19 cellular contexts compared by ENCODE assay signal in the genomic region with DNA sequence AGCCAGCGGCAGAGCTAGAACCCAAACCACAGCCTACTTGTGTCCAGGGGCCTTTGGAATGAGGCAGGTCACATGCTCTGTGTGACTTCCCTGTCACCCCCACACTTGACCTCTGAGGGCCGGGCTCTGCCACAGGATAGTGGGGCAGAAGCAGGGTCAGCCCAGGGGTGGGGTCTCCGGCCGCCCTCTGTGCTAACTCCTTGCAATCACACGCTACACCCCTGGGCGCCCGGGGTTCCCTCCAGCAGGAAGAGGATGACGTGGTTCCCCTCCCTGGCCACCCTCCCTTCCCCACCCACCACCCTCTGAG. TPM values are rescaled to one million over a fixed set of nuclear protein-coding genes. Genes with fewer than 3 reads are reported as not detected.
DNase-seq lines count a peak whose midpoint lies in the region; ATAC-seq and TF ChIP-seq lines count a peak whose summit lies in the region.
"Had no signal": no experiment of that assay in that cellular context is flagged by ENCODE, and none has a peak within 500 bp of the region (broad histone marks: within the 10 kb centered on the region; RNA-seq: fewer than 3 reads in every experiment).

No MANE protein-coding gene starts in this region.

- no peaks in the 10 kb centered on the region for H3K27me3 Mint-ChIP-seq in nephron progenitor cell (ENCODE audit: low read depth, poor library complexity)
- H3K27me3 Mint-ChIP-seq: B cell; CD4-positive, alpha-beta memory T cell had no signal

- no peak overlapping the region for H3K27ac ChIP-seq in BLaER1 treated with 17β-estradiol and CSF1 and Interleukin-3, amounts not matched to agents 10 nM and 100 nM
- H3K27ac ChIP-seq in SJCRH30, result peak overlapping the region; percentile 62; the same call in 1 of the 2 replicates
- no peak overlapping the region for H3K27ac ChIP-seq in WERI-Rb-1
- H3K27ac ChIP-seq: GM23248 had no signal

- peaks cover 11 to 53% (median 41%) of the 10 kb centered on the region in 10 experiments for H3K4me1 ChIP-seq in BLaER1 treated with 17β-estradiol and CSF1 and Interleukin-3, amounts not matched to agents 10 nM and 100 nM
- H3K4me1 ChIP-seq in SJCRH30, result peaks cover 22% of the 10 kb centered on the region

- no peaks in the 10 kb centered on the region for H3K9me3 ChIP-seq in BLaER1 treated with 17β-estradiol and CSF1 and Interleukin-3, amounts not matched to agents 10 nM and 100 nM (replicated peaks in 1 of 11)
- no peaks in the 10 kb centered on the region for H3K9me3 ChIP-seq in SJCRH30 (replicated peaks)
- H3K9me3 ChIP-seq in WERI-Rb-1 (ENCODE audit: severe bottlenecking), result no peaks in the 10 kb centered on the region

- H3K4me3 ChIP-seq in BLaER1 treated with 17β-estradiol and CSF1 and Interleukin-3, amounts not matched to agents 10 nM and 100 nM, result no peak overlapping the region
- H3K4me3 ChIP-seq in SJCRH30 (no peak overlapping the region), WERI-Rb-1 (ENCODE audit: low read depth, low read length) (no peak overlapping the region)
- H3K4me3 ChIP-seq: GM23248 had no signal

- peaks cover 6% of the 10 kb centered on the region for H3K36me3 Mint-ChIP-seq in nephron progenitor cell (ENCODE audit: low read depth)

- peak overlapping the region; percentile 54 for H3K27ac Mint-ChIP-seq in nephron progenitor cell
- H3K27ac Mint-ChIP-seq: B cell had no signal

- no peaks in the 10 kb centered on the region for H3K27me3 ChIP-seq in BLaER1 treated with 17β-estradiol and CSF1 and Interleukin-3, amounts not matched to agents 10 nM and 100 nM
- H3K27me3 ChIP-seq in SJCRH30 (no peaks in the 10 kb centered on the region), WERI-Rb-1 (ENCODE audit: insufficient read depth, low read depth, severe bottlenecking) (no peaks in the 10 kb centered on the region)

- no peak overlapping the region for H3K4me3 Mint-ChIP-seq in nephron progenitor cell
- H3K4me3 Mint-ChIP-seq: B cell; CD4-positive, alpha-beta memory T cell; H9 had no signal

- ATAC-seq in GM21737 (IDR thresholded peaks at IDR 0.05; ENCODE audit: unreplicated experiment), result no peak
- ATAC-seq: HCT116 had no signal

- H3K4me2 ChIP-seq in BLaER1 treated with 17β-estradiol and CSF1 and Interleukin-3, amounts not matched to agents 10 nM and 100 nM, result peak overlapping the region; percentile 13 to 69 (median 42); a peak in 15 of 22 replicates

- 0 out of 22 replicates have a peak overlapping the region, but pooled peaks of 1 of the 11 experiments have one; percentile 13 for H3K9ac ChIP-seq in BLaER1 treated with 17β-estradiol and CSF1 and Interleukin-3, amounts not matched to agents 10 nM and 100 nM
- H3K9ac ChIP-seq: GM23248 had no signal

- peaks cover 0 to 78% (median 17%) of the 10 kb centered on the region in 11 experiments; a peak in 14 of 22 replicates for H3K36me3 ChIP-seq in BLaER1 treated with 17β-estradiol and CSF1 and Interleukin-3, amounts not matched to agents 10 nM and 100 nM
- H3K36me3 ChIP-seq in SJCRH30 (peaks cover 3% of the 10 kb centered on the region; the same call in 1 of the 2 replicates), WERI-Rb-1 (peaks cover 58% of the 10 kb centered on the region)

- no peaks in the 10 kb centered on the region for H3K9me3 Mint-ChIP-seq in nephron progenitor cell
- H3K9me3 Mint-ChIP-seq: CD4-positive, alpha-beta memory T cell; H9 had no signal

- peaks cover 22% of the 10 kb centered on the region for H3K4me1 Mint-ChIP-seq in nephron progenitor cell
- H3K4me1 Mint-ChIP-seq: B cell; CD4-positive, alpha-beta memory T cell had no signal

- TF ChIP-seq CTCF in nephron progenitor cell (IDR thresholded peaks at IDR 0.05) (no peak), WERI-Rb-1 (IDR thresholded peaks at IDR 0.05; ENCODE audit: low read depth, low read length) (no peak)

- peaks cover 0 to 59% (median 16%) of the 10 kb centered on the region in 11 experiments; a peak in 13 of 22 replicates for H4K20me1 ChIP-seq in BLaER1 treated with 17β-estradiol and CSF1 and Interleukin-3, amounts not matched to agents 10 nM and 100 nM

- DNase-seq in SJCRH30 (no peak), nephron progenitor cell (no peak), NCI-H2029 treated with DMSO at 0.1 percent for 48 hours (lab: John Stamatoyannopoulos, UW) (no peak), WERI-Rb-1 (no peak)
- DNase-seq: C1 segment of cervical spinal cord; Calu3; CD4-positive, alpha-beta memory T cell; COR-L47; DMS53; DMS79 treated with DMSO at 0.1 percent for 48 hours; GF-D8; GM23248; H9 had no signal

RNA-seq across cellular contexts. Expression of a gene that starts 19.8 kb away (rescaled TPM):
- total RNA-seq in SJCRH30 (2014; rRNA removed; shearing (Covaris generic)), result 12.9 and 14.5 TPM in 2 replicates

RNA-seq across cellular contexts. Expression of a gene that starts 21.0 kb away (rescaled TPM):
- not detected in 2 replicates for total RNA-seq in SJCRH30 (2014; rRNA removed; shearing (Covaris generic))
- total RNA-seq: CD4-positive, alpha-beta memory T cell; Daoy; G401; GM23248 had no signal

RNA-seq across cellular contexts. Expression of a gene that starts 49.3 kb away (rescaled TPM):
- total RNA-seq in SJCRH30 (2014; rRNA removed; shearing (Covaris generic)), result 43.7 and 51.9 TPM in 2 replicates
